8 cellular contexts compared by ENCODE assay signal in the genomic region with DNA sequence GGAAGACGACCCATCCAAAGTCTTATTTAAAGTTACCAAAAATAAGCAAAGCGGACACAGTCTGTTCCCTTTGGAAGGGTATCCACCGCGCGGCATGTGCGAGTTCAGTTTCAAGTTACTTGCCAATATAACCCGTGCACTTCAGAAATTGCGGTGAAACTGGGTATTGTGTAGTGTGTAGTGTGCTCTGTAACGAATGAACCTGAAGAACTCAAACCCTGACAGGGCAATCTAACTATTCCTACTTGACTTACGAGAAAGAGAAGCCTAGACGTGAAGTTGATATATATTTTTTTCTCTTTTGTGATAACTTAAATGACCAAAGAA. TPM values are rescaled to one million over a fixed set of nuclear protein-coding genes. Genes with fewer than 3 reads are reported as not detected.
DNase-seq lines count a peak whose midpoint lies in the region; ATAC-seq and TF ChIP-seq lines count a peak whose summit lies in the region.

No MANE protein-coding gene starts in this region.

- H3K4me2 ChIP-seq in DOHH2 (ENCODE audit: low read length) (peak overlapping the region; percentile 94), OCI-LY3 (ENCODE audit: low read length) (peak overlapping the region; percentile 90)

- H3K4me1 ChIP-seq in DOHH2 (ENCODE audit: control insufficient read depth, low read length): peaks cover 51% of the 10 kb centered on the region
- H3K4me1 ChIP-seq in OCI-LY3 (ENCODE audit: low read length): peaks cover 38% of the 10 kb centered on the region
- H3K4me1 ChIP-seq in ectodermal cell (ENCODE audit: control insufficient read depth, insufficient read depth, low read length): peaks cover 11% of the 10 kb centered on the region
- peaks cover 11% of the 10 kb centered on the region for H3K4me1 ChIP-seq in neuron (ENCODE audit: insufficient read depth, low read length)

- H3F3A ChIP-seq in DOHH2 (ENCODE audit: control insufficient read depth, insufficient read depth): peaks cover 6% of the 10 kb centered on the region

- H3K36me3 ChIP-seq in DOHH2 (ENCODE audit: control insufficient read depth, low read length) (no peaks in the 10 kb centered on the region), OCI-LY3 (replicated peaks; ENCODE audit: low read depth, low read length) (no peaks in the 10 kb centered on the region), ectodermal cell (ENCODE audit: control insufficient read depth, insufficient read depth, low read length) (no peaks in the 10 kb centered on the region), neuron (ENCODE audit: insufficient read depth, low read length) (no peaks in the 10 kb centered on the region)

- peaks cover 5% of the 10 kb centered on the region; the same call in 1 of the 2 replicates for H3K9me3 ChIP-seq in DOHH2 (ENCODE audit: control insufficient read depth, insufficient read depth, low read length)
- H3K9me3 ChIP-seq in OCI-LY3 (ENCODE audit: insufficient read depth, low read length): peaks cover 9% of the 10 kb centered on the region; the same call in 1 of the 2 replicates
- H3K9me3 ChIP-seq in ectodermal cell (ENCODE audit: control insufficient read depth, low read length): no peaks in the 10 kb centered on the region
- peaks cover 3% of the 10 kb centered on the region for H3K9me3 ChIP-seq in neuron (ENCODE audit: low read length)

- H3K9ac ChIP-seq in OCI-LY3 (ENCODE audit: low read length): peak overlapping the region; percentile 95

- peaks cover 3% of the 10 kb centered on the region; the same call in 1 of the 2 replicates for H4K20me1 ChIP-seq in DOHH2 (ENCODE audit: control insufficient read depth, insufficient read depth, low read depth, low read length)
- H4K20me1 ChIP-seq in OCI-LY3 (ENCODE audit: insufficient read depth, low read length): peaks cover 4% of the 10 kb centered on the region; the same call in 1 of the 2 replicates

- H3K27me3 ChIP-seq in DOHH2 (ENCODE audit: control insufficient read depth, low read length) (no peaks in the 10 kb centered on the region), OCI-LY3 (ENCODE audit: low read depth, low read length) (no peaks in the 10 kb centered on the region), ectodermal cell (ENCODE audit: control insufficient read depth, insufficient read depth, low read length, poor library complexity, severe bottlenecking) (no peaks in the 10 kb centered on the region), neuron (ENCODE audit: insufficient read depth, low read length) (no peaks in the 10 kb centered on the region)

- 1 to 2% methylated on average over 9 to 11 of the region's 11 CpGs for WGBS in ectodermal cell, 2 experiments

- ATAC-seq in HG02840 (IDR thresholded peaks at IDR 0.05; ENCODE audit: low FRiP score, unreplicated experiment): no peak
- no peak for ATAC-seq in GM21381 (IDR thresholded peaks at IDR 0.05; ENCODE audit: unreplicated experiment)

- H2AFZ ChIP-seq in OCI-LY3 (ENCODE audit: low read depth, low read length) (no peak overlapping the region), neuron (ENCODE audit: low read depth, low read length) (peak overlapping the region; percentile 90)

- no peaks in the 10 kb centered on the region for H3K9me2 ChIP-seq in DOHH2 (replicated peaks; ENCODE audit: control insufficient read depth, low read length)

- DNase-seq in GM13976 (ENCODE audit: low spot score): no peak
- DNase-seq in iPS-NIHi7 (ENCODE audit: extremely low spot score): no peak

- no peak overlapping the region for H3K27ac ChIP-seq in DOHH2 (ENCODE audit: low read depth, low read length)
- peak overlapping the region; percentile 100 for H3K27ac ChIP-seq in OCI-LY3 (ENCODE audit: low read length)
- no peak overlapping the region for H3K27ac ChIP-seq in ectodermal cell (ENCODE audit: insufficient read depth, low read depth, low read length, poor library complexity, severe bottlenecking)

- peaks cover 60% of the 10 kb centered on the region for H3K79me2 ChIP-seq in DOHH2 (ENCODE audit: control insufficient read depth, low read length)
- H3K79me2 ChIP-seq in OCI-LY3 (ENCODE audit: low read length): peaks cover 58% of the 10 kb centered on the region

- H3K4me3 ChIP-seq in DOHH2 (ENCODE audit: low read length): peak overlapping the region; percentile 86
- H3K4me3 ChIP-seq in OCI-LY3 (ENCODE audit: low read length): peak overlapping the region; percentile 99
- H3K4me3 ChIP-seq in ectodermal cell (ENCODE audit: insufficient read depth, low read depth, low read length): peak overlapping the region; percentile 69
- H3K4me3 ChIP-seq in neuron (ENCODE audit: low read length): peak overlapping the region; percentile 100

- TF ChIP-seq CTCF in DOHH2 (IDR thresholded peaks at IDR 0.05; ENCODE audit: low read depth, low read length, poor library complexity, severe bottlenecking) (peak; percentile 4), OCI-LY3 (IDR thresholded peaks at IDR 0.05; ENCODE audit: low read depth, low read length) (no peak; the same call in 1 of the 2 replicates), GM13976 (IDR thresholded peaks at IDR 0.05; ENCODE audit: borderline replicate concordance, control extremely low read depth, extremely low read depth, insufficient read depth, missing control alignments) (no peak)

- in situ Hi-C loops in GM13976 (cut with MboI; ENCODE audit: low sequenced_read_pairs, unreplicated experiment): loop anchor here (25.0 kb wide), 1 partner anchor 1054 kb away; no protein-coding TSS in a partner anchor

RNA-seq across cellular contexts. Expression of a gene that starts 1.5 kb away (rescaled TPM):
- polyA plus RNA-seq in ectodermal cell (2013, experiment 1 of 4): 75.7 TPM
- 78.7 TPM for polyA plus RNA-seq in ectodermal cell (2013, experiment 2 of 4)
- polyA plus RNA-seq in ectodermal cell (2013, experiment 3 of 4): 65.2 TPM
- polyA plus RNA-seq in ectodermal cell (2013, experiment 4 of 4): 70.4 TPM
